Comparison of ENCODE assay signal across 8 cellular contexts in the genomic region with DNA sequence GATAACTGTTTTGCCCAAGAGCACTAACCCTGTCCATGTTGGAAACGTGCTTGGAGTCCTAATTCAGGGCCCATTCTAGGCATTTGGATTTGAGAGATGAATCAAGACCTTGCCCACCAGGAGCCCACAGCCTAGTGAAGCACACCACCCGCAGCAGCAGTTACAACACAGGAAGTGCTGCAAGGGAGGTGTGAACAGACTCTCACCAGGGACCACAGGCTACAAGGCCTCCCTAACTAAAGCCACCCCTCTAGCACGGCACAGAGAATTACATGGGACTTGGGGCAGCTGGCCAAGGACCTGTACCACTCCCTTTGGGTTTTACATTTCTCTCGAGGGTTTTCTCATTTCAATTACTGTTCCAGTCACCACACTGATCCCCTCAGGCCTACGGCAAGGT. TPM values are rescaled to one million over a fixed set of nuclear protein-coding genes. Genes with fewer than 3 reads are reported as not detected.
DNase-seq lines count a peak whose midpoint lies in the region; ATAC-seq lines count a peak whose summit lies in the region.

No MANE protein-coding gene starts in this region.

- peaks cover 0 to 16% (median under 1%) of the 10 kb centered on the region in 3 donors for H3K36me3 Mint-ChIP-seq in CD8-positive, alpha-beta memory T cell
- H3K36me3 Mint-ChIP-seq in activated CD8-positive, alpha-beta T cell treated with anti-CD3 and anti-CD28 coated beads, Interleukin-2, amount 10 ng/mL, durations not matched to agents 7 days and 5 days (ENCODE audit: low read depth): peaks cover 24% of the 10 kb centered on the region
- peaks cover 0 to 45% (median 37%) of the 10 kb centered on the region in 5 donors for H3K36me3 Mint-ChIP-seq in naive thymus-derived CD4-positive, alpha-beta T cell

- CTCF ChIA-PET in CD8-positive, alpha-beta memory T cell (lab: Charles Lee): interaction anchor here (1.0 to 1.7 kb wide), 2 partner anchors 23 to 36 kb away, joined by 3 to 4 read pairs; no protein-coding TSS in a partner anchor
- CTCF ChIA-PET in activated CD8-positive, alpha-beta T cell treated with anti-CD3 and anti-CD28 coated beads, Interleukin-2, amount 10 ng/mL, durations not matched to agents 7 days and 5 days (lab: Charles Lee): interaction anchor here (1.1 to 2.1 kb wide), 2 partner anchors 44 to 255 kb away, joined by 3 to 7 read pairs; no protein-coding TSS in a partner anchor
- CTCF ChIA-PET in naive thymus-derived CD4-positive, alpha-beta T cell (lab: Charles Lee): interaction anchor here (1.2 kb wide), 1 partner anchor 49 kb away, joined by 3 read pairs; no protein-coding TSS in a partner anchor

- H3K4me3 ChIP-seq in CD8-positive, alpha-beta memory T cell (ENCODE audit: low read length): no peak overlapping the region
- H3K4me3 ChIP-seq in naive thymus-derived CD4-positive, alpha-beta T cell (ENCODE audit: low read length): no peak overlapping the region

- no peaks in the 10 kb centered on the region for H3K9me3 ChIP-seq in CD8-positive, alpha-beta memory T cell (ENCODE audit: low read length)
- no peaks in the 10 kb centered on the region for H3K9me3 ChIP-seq in naive thymus-derived CD4-positive, alpha-beta T cell (ENCODE audit: control insufficient read depth in 2 of 3, low read length in 3 of 3)

- no peaks in the 10 kb centered on the region for H3K36me3 ChIP-seq in CD8-positive, alpha-beta memory T cell (ENCODE audit: insufficient read depth, low read length)
- peaks cover 0 to 11% (median 0%) of the 10 kb centered on the region in 3 experiments for H3K36me3 ChIP-seq in naive thymus-derived CD4-positive, alpha-beta T cell (ENCODE audit: control insufficient read depth in 2 of 3, insufficient read depth in 3 of 3, low read length in 3 of 3)

- peak overlapping the region; percentile 51 to 94 (median 90) for H3K27ac Mint-ChIP-seq in CD8-positive, alpha-beta memory T cell
- H3K27ac Mint-ChIP-seq in activated CD8-positive, alpha-beta T cell treated with anti-CD3 and anti-CD28 coated beads, Interleukin-2, amount 10 ng/mL, durations not matched to agents 7 days and 5 days: peak overlapping the region; percentile 80
- H3K27ac Mint-ChIP-seq in naive thymus-derived CD4-positive, alpha-beta T cell: peak overlapping the region in 5 of 9 donors; percentile 32 to 83 (median 55)

- DNase-seq in CD8-positive, alpha-beta memory T cell: peak; percentile 34 to 80 (median 55)
- peak; percentile 72 for DNase-seq in activated CD8-positive, alpha-beta T cell treated with anti-CD3 and anti-CD28 coated beads, Interleukin-2, amount 10 ng/mL, durations not matched to agents 7 days and 5 days
- DNase-seq in naive thymus-derived CD4-positive, alpha-beta T cell: no peak
- DNase-seq in NCI-H510A treated with DMSO at 0.1 percent for 48 hours (lab: John Stamatoyannopoulos, UW) (no peak), NAMALWA (ENCODE audit: low spot score) (no peak), C1 segment of cervical spinal cord (lab: John Stamatoyannopoulos, UW) (no peak)
- no peak for DNase-seq in effector CD8-positive, alpha-beta T cell (lab: John Stamatoyannopoulos, UW)

- intact Hi-C loops in naive thymus-derived CD4-positive, alpha-beta T cell (cut with micrococcal nuclease): no loop called here

- H3K4me1 Mint-ChIP-seq in CD8-positive, alpha-beta memory T cell: peaks cover 56 to 83% (median 77%) of the 10 kb centered on the region in 3 donors
- peaks cover 31% of the 10 kb centered on the region for H3K4me1 Mint-ChIP-seq in activated CD8-positive, alpha-beta T cell treated with anti-CD3 and anti-CD28 coated beads, Interleukin-2, amount 10 ng/mL, durations not matched to agents 7 days and 5 days (ENCODE audit: low read depth)
- H3K4me1 Mint-ChIP-seq in naive thymus-derived CD4-positive, alpha-beta T cell: peaks cover 24 to 80% (median 56%) of the 10 kb centered on the region in 7 donors

- peaks cover 40% of the 10 kb centered on the region for H3K4me1 ChIP-seq in CD8-positive, alpha-beta memory T cell (ENCODE audit: insufficient read depth, low read length)
- H3K4me1 ChIP-seq in naive thymus-derived CD4-positive, alpha-beta T cell (ENCODE audit: control insufficient read depth in 2 of 2, insufficient read depth in 2 of 2, low read length in 2 of 2): peaks cover 10 to 39% of the 10 kb centered on the region in 2 donors

- H3K9me3 Mint-ChIP-seq in CD8-positive, alpha-beta memory T cell: no peaks in the 10 kb centered on the region
- H3K9me3 Mint-ChIP-seq in activated CD8-positive, alpha-beta T cell treated with anti-CD3 and anti-CD28 coated beads, Interleukin-2, amount 10 ng/mL, durations not matched to agents 7 days and 5 days (ENCODE audit: insufficient read depth): no peaks in the 10 kb centered on the region
- H3K9me3 Mint-ChIP-seq in naive thymus-derived CD4-positive, alpha-beta T cell: no peaks in the 10 kb centered on the region

- H3K27me3 ChIP-seq in CD8-positive, alpha-beta memory T cell (ENCODE audit: insufficient read depth, low read length, poor library complexity, severe bottlenecking): no peaks in the 10 kb centered on the region
- H3K27me3 ChIP-seq in naive thymus-derived CD4-positive, alpha-beta T cell (ENCODE audit: control insufficient read depth in 2 of 2, insufficient read depth in 2 of 2, low read length in 2 of 2): no peaks in the 10 kb centered on the region

- H3K27me3 Mint-ChIP-seq in CD8-positive, alpha-beta memory T cell: no peaks in the 10 kb centered on the region
- H3K27me3 Mint-ChIP-seq in activated CD8-positive, alpha-beta T cell treated with anti-CD3 and anti-CD28 coated beads, Interleukin-2, amount 10 ng/mL, durations not matched to agents 7 days and 5 days (ENCODE audit: low read depth): no peaks in the 10 kb centered on the region
- no peaks in the 10 kb centered on the region for H3K27me3 Mint-ChIP-seq in naive thymus-derived CD4-positive, alpha-beta T cell

- no peak overlapping the region for H3K27ac ChIP-seq in CD8-positive, alpha-beta memory T cell (ENCODE audit: low read depth, low read length)
- no peak overlapping the region for H3K27ac ChIP-seq in naive thymus-derived CD4-positive, alpha-beta T cell (ENCODE audit: low read depth, low read length)

- peak overlapping the region; percentile 9 to 87 (median 84) for H3K4me3 Mint-ChIP-seq in CD8-positive, alpha-beta memory T cell
- H3K4me3 Mint-ChIP-seq in activated CD8-positive, alpha-beta T cell treated with anti-CD3 and anti-CD28 coated beads, Interleukin-2, amount 10 ng/mL, durations not matched to agents 7 days and 5 days: no peak overlapping the region
- peak overlapping the region in 2 of 10 donors; percentile 27 to 74 for H3K4me3 Mint-ChIP-seq in naive thymus-derived CD4-positive, alpha-beta T cell

- ATAC-seq in HG02798 (IDR thresholded peaks at IDR 0.05; ENCODE audit: poor library complexity, unreplicated experiment): peak; percentile 72
- peak; percentile 98 for ATAC-seq in activated CD8-positive, alpha-beta T cell treated with anti-CD3 and anti-CD28 coated beads, Interleukin-2, amount 10 ng/mL, durations not matched to agents 7 days and 5 days
- peak; percentile 92 for ATAC-seq in naive thymus-derived CD4-positive, alpha-beta T cell

- POLR2A ChIA-PET in CD8-positive, alpha-beta memory T cell (lab: Charles Lee): interaction anchor here (1.1 kb wide), 1 partner anchor 44 kb away, joined by 3 read pairs; no protein-coding TSS in a partner anchor
- POLR2A ChIA-PET in activated CD8-positive, alpha-beta T cell treated with anti-CD3 and anti-CD28 coated beads, Interleukin-2, amount 10 ng/mL, durations not matched to agents 7 days and 5 days (lab: Charles Lee): interaction anchor here (0.8 to 1.1 kb wide), 2 partner anchors 36 to 57 kb away, joined by 3 to 7 read pairs; no protein-coding TSS in a partner anchor
- POLR2A ChIA-PET in naive thymus-derived CD4-positive, alpha-beta T cell (lab: Charles Lee): interaction anchor here (1.1 kb wide), 1 partner anchor 44 kb away, joined by 3 read pairs; no protein-coding TSS in a partner anchor

RNA-seq across cellular contexts. Expression of a gene that starts 49.4 kb away (rescaled TPM):
- 10 to 100 TPM; 73.9 to 74.8 TPM for total RNA-seq in CD8-positive, alpha-beta memory T cell
- polyA plus RNA-seq in CD8-positive, alpha-beta memory T cell: 136 TPM
- total RNA-seq in activated CD8-positive, alpha-beta T cell treated with anti-CD3 and anti-CD28 coated beads, Interleukin-2, amount 10 ng/mL, durations not matched to agents 7 days and 5 days: 10 to 100 TPM; 70.3 to 72.7 TPM
- 100 to 1,000 TPM; 103 to 192 (median 149) TPM for total RNA-seq in naive thymus-derived CD4-positive, alpha-beta T cell
- polyA plus RNA-seq in naive thymus-derived CD4-positive, alpha-beta T cell: 100 to 1,000 TPM; 120 to 156 TPM

Comparison
In these comparisons a context has a peak if more than half of its experiments do, and no peak if none do; other contexts are left out.
1. DNase-seq: peak in CD8-positive, alpha-beta memory T cell (5 of 5) and activated CD8-positive, alpha-beta T cell treated with anti-CD3 and anti-CD28 coated beads, Interleukin-2, amount 10 ng/mL, durations not matched to agents 7 days and 5 days (single experiment); none in naive thymus-derived CD4-positive, alpha-beta T cell (0 of 9), NCI-H510A treated with DMSO at 0.1 percent for 48 hours (single experiment), effector CD8-positive, alpha-beta T cell (single experiment), NAMALWA (single experiment) and C1 segment of cervical spinal cord (0 of 14).
2. Peak in every context shown above with its lines, with median percentiles within 50 percentile points of each other: H3K27ac Mint-ChIP-seq and ATAC-seq.